In the genomic region with DNA sequence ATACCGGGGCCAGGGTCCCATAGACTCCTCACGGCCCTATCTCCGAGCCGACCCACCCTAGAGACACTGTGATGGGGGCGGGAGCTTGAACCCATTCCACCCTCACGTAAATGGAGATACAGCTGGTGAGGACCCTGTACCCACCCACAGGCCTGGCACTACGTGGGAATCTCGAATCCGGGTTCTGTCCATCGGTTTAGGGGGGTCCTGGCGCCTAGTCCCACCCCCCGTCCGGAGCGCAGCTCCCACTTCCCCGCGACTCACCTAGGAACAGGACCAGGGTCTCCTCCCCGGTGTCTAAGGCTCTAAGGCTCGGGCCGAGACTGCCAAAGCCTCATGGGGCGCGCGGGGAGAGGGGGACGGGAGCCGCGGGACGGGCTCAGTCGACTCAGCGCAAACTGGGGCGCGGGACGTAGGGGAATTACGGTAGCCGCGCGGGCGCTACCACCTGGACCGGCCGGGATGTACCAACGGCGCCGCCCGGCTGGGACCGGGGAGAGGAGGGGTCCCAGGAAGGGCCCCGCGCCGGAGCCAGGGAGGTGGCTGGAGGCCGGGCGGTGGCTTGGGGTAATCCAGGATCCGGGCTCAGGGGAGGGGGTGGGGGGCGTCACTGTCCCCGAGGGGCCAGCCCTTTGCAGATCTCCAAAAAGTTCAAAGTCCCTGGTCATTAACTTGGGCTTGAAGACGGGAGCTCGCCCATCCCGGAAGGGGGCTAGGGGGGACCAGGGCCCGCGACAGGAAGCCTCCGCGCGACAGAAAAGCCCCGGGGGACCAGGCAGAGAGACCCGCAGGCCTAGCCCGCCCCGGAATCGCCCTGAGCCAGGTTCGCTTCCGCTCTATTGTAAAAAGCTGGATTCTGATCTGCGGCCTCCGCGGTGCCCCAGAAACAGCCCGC, we compare ENCODE assay signal across 8 cellular contexts. TPM values are rescaled to one million over a fixed set of nuclear protein-coding genes. Genes with fewer than 3 reads are reported as not detected.
A peak's percentile ranks its signal among the peaks of the same experiment; 100 is the strongest.
DNase-seq lines count a peak whose midpoint lies in the region; TF ChIP-seq lines count a peak whose summit lies in the region.

No MANE protein-coding gene starts in this region.

- TF ChIP-seq RAD21 in neural cell (conservative IDR thresholded peaks at IDR 0.05) = no peak

- no peaks in the 10 kb centered on the region for H3K36me3 Mint-ChIP-seq in type B pancreatic cell

- H3K27me3 ChIP-seq in HAP-1 (ENCODE audit: low read depth) = peaks cover 8% of the 10 kb centered on the region
- peaks cover 6% of the 10 kb centered on the region for H3K27me3 ChIP-seq in neural cell (ENCODE audit: insufficient read depth, low read depth, low read length)

- in situ Hi-C loops in HAP-1 (cut with MboI; ENCODE audit: low sequenced_read_pairs) = no loop called here

- peak; percentile 46 for TF ChIP-seq CTCF in neural cell (IDR thresholded peaks at IDR 0.05; ENCODE audit: poor library complexity, severe bottlenecking)
- peak; percentile 57 for TF ChIP-seq CTCF in type B pancreatic cell (conservative IDR thresholded peaks at IDR 0.05)

- DNase-seq in EL (peak; percentile 77), HAP-1 (ENCODE audit: low spot score in 2 of 2) (peak; percentile 74 to 89), NCI-H510A treated with DMSO at 0.1 percent for 48 hours (lab: John Stamatoyannopoulos, UW) (peak; percentile 76), fibroblast of peridontal ligament (ENCODE audit: extremely low read depth) (peak; percentile 54), type B pancreatic cell (ENCODE audit: extremely low spot score, unreplicated experiment) (no peak), SHP77 treated with DMSO at 0.1 percent for 48 hours (lab: John Stamatoyannopoulos, UW) (no peak)
- peak; percentile 71 to 81 for DNase-seq in activated T-cell treated with anti-CD3 and anti-CD28 coated beads, Interleukin-2, amount 50 U/mL, for 48 hours

- H3K79me2 ChIP-seq in neural cell (replicated peaks; ENCODE audit: insufficient read depth, low read length) = no peaks in the 10 kb centered on the region

- no peak for TF ChIP-seq EP300 in neural cell (conservative IDR thresholded peaks at IDR 0.05; ENCODE audit: poor library complexity, severe bottlenecking)

- H3K4me1 ChIP-seq in HAP-1 = peaks cover 6% of the 10 kb centered on the region; the same call in 1 of the 2 replicates

- peaks cover 4% of the 10 kb centered on the region for H3K27me3 Mint-ChIP-seq in type B pancreatic cell

- no peaks in the 10 kb centered on the region for H3F3A ChIP-seq in neural cell (ENCODE audit: insufficient read depth, low read length, poor library complexity, severe bottlenecking)

- H2AFZ ChIP-seq in neural cell (ENCODE audit: low read depth, low read length) = no peak overlapping the region

- H3K4me3 ChIP-seq in HAP-1 (peak overlapping the region; percentile 72), neural cell (ENCODE audit: low read length) (peak overlapping the region; percentile 73)

- peak overlapping the region; percentile 89 for H3K4me3 Mint-ChIP-seq in type B pancreatic cell

- no peak overlapping the region for H3K27ac ChIP-seq in neural cell (ENCODE audit: low read length)

- H3K9me3 ChIP-seq in HAP-1 (no peaks in the 10 kb centered on the region), neural cell (ENCODE audit: low read length) (no peaks in the 10 kb centered on the region)

- peaks cover 33% of the 10 kb centered on the region for H3K4me1 Mint-ChIP-seq in type B pancreatic cell (ENCODE audit: unreplicated experiment)

- no peak overlapping the region for H3K27ac Mint-ChIP-seq in type B pancreatic cell

- no peaks in the 10 kb centered on the region for H3K9me3 Mint-ChIP-seq in type B pancreatic cell

- H3K4me2 ChIP-seq in neural cell (ENCODE audit: low read length) = peak overlapping the region; percentile 88

- no peaks in the 10 kb centered on the region for H4K20me1 ChIP-seq in neural cell (ENCODE audit: insufficient read depth)

- H3K36me3 ChIP-seq in HAP-1 (replicated peaks) (no peaks in the 10 kb centered on the region), neural cell (ENCODE audit: insufficient read depth, low read length) (no peaks in the 10 kb centered on the region)

- H3K9me2 ChIP-seq in neural cell (ENCODE audit: insufficient read depth, low read length) = no peaks in the 10 kb centered on the region

- peak overlapping the region; percentile 53 for H3K9ac ChIP-seq in neural cell (ENCODE audit: low read length)

TF ChIP-seq in neural cell, 6 proteins besides CTCF, POLR2A, EP300 and RAD21:
- TF ChIP-seq POLR2AphosphoS5 (IDR thresholded peaks at IDR 0.05) = no peak

RNA-seq across cellular contexts. Expression of gene PLEKHG5, which starts 1.0 kb away (rescaled TPM):
- 24.0 and 28.8 TPM in 2 replicates for polyA plus RNA-seq in neural cell
- polyA minus RNA-seq in neural cell = 24.1 and 25.4 TPM in 2 replicates
- 28.5 and 30.6 TPM in 2 replicates for total RNA-seq in type B pancreatic cell (ENCODE audit: low replicate concordance)

RNA-seq across cellular contexts. Expression of gene TNFRSF25, which starts 24.5 kb away (rescaled TPM):
- 52.2 and 68.5 TPM in 2 replicates for polyA plus RNA-seq in neural cell
- polyA minus RNA-seq in neural cell = 8.0 and 10.0 TPM in 2 replicates
- total RNA-seq in type B pancreatic cell (ENCODE audit: low replicate concordance) = 27.0 and 29.4 TPM in 2 replicates

Comparison
In these comparisons a context has a peak if more than half of its experiments do, and no peak if none do; other contexts are left out.
1. DNase-seq: peak in EL (single experiment), HAP-1 (2 of 2), NCI-H510A treated with DMSO at 0.1 percent for 48 hours (single experiment), activated T-cell treated with anti-CD3 and anti-CD28 coated beads, Interleukin-2, amount 50 U/mL, for 48 hours (2 of 2) and fibroblast of peridontal ligament (single experiment); none in type B pancreatic cell (single experiment) and SHP77 treated with DMSO at 0.1 percent for 48 hours (single experiment).